Comparison of ENCODE assay signal across 1 cellular context in genomic region chr10:72308320-72308987, GRCh38.
TF ChIP-seq lines count a peak whose summit lies in the region.

No MANE protein-coding gene starts in this region.

TF ChIP-seq in HepG2, 621 proteins besides CTCF, POLR2A, EP300 and RAD21 (continued from another document and continues in another):
- TF ChIP-seq PAWR (CRISPR knock-in tag; IDR thresholded peaks at IDR 0.05; ENCODE audit: borderline replicate concordance) (no peak), SMAD1 (CRISPR knock-in tag; IDR thresholded peaks at IDR 0.05; ENCODE audit: borderline replicate concordance, low read depth) (no peak), ZNF660 (CRISPR knock-in tag; IDR thresholded peaks at IDR 0.05; ENCODE audit: borderline replicate concordance, low read depth) (no peak), HMGXB4 (CRISPR knock-in tag; IDR thresholded peaks at IDR 0.05; ENCODE audit: borderline replicate concordance in 1 of 2, low read depth in 1 of 2) (no peak), MTA1 (CRISPR knock-in tag; IDR thresholded peaks at IDR 0.05; ENCODE audit: borderline replicate concordance) (no peak), ZNF414 (CRISPR knock-in tag; IDR thresholded peaks at IDR 0.05) (no peak), BRCA1 (CRISPR knock-in tag; IDR thresholded peaks at IDR 0.05) (no peak), AGO2 (optimal IDR thresholded peaks at IDR 0.05; ENCODE audit: low read depth, low read length) (no peak), ZNF292 (CRISPR knock-in tag; IDR thresholded peaks at IDR 0.05; ENCODE audit: borderline replicate concordance, low read depth) (0 out of 2 replicates have a peak, but pooled peaks have one; percentile 42), SMC3 (IDR thresholded peaks at IDR 0.05; ENCODE audit: low read length) (no peak), CREM (IDR thresholded peaks at IDR 0.05) (no peak), CREM (CRISPR knock-in tag; IDR thresholded peaks at IDR 0.05) (no peak), NFIB (CRISPR knock-in tag; IDR thresholded peaks at IDR 0.05; ENCODE audit: borderline replicate concordance) (no peak), ATF5 (CRISPR knock-in tag; IDR thresholded peaks at IDR 0.05; ENCODE audit: low read depth) (no peak), NR2F1 (CRISPR knock-in tag; IDR thresholded peaks at IDR 0.05) (no peak), SOX6 (IDR thresholded peaks at IDR 0.05) (no peak), SOX6 (CRISPR knock-in tag; IDR thresholded peaks at IDR 0.05) (peak; percentile 28; the same call in 1 of the 2 replicates), ZUFSP (CRISPR knock-in tag; IDR thresholded peaks at IDR 0.05; ENCODE audit: borderline replicate concordance) (no peak), TFDP1 (CRISPR knock-in tag; IDR thresholded peaks at IDR 0.05; ENCODE audit: borderline replicate concordance) (peak; percentile 39; the same call in 1 of the 2 replicates), ZNF350 (CRISPR knock-in tag; IDR thresholded peaks at IDR 0.05; ENCODE audit: borderline replicate concordance, low read depth) (no peak), NRL (CRISPR knock-in tag; IDR thresholded peaks at IDR 0.05; ENCODE audit: borderline replicate concordance) (0 out of 2 replicates have a peak, but pooled peaks have one; percentile 28), PHF8 (CRISPR knock-in tag; IDR thresholded peaks at IDR 0.05) (0 out of 2 replicates have a peak, but pooled peaks have one; percentile 18), TIGD3 (CRISPR knock-in tag; IDR thresholded peaks at IDR 0.05; ENCODE audit: borderline replicate concordance) (no peak), ZSCAN20 (CRISPR knock-in tag; IDR thresholded peaks at IDR 0.05; ENCODE audit: borderline replicate concordance) (no peak), ZNF383 (CRISPR knock-in tag; IDR thresholded peaks at IDR 0.05; ENCODE audit: borderline replicate concordance) (no peak), FOXO1 (CRISPR knock-in tag; IDR thresholded peaks at IDR 0.05) (no peak; the same call in 1 of the 2 replicates), ARNTL (CRISPR knock-in tag; IDR thresholded peaks at IDR 0.05) (no peak), HNF4A (CRISPR knock-in tag; IDR thresholded peaks at IDR 0.05) (peak; percentile 30; the same call in 1 of the 2 replicates), ZNF839 (CRISPR knock-in tag; IDR thresholded peaks at IDR 0.05; ENCODE audit: borderline replicate concordance) (no peak), ZNF709 (CRISPR knock-in tag; IDR thresholded peaks at IDR 0.05) (no peak), ZFY (CRISPR knock-in tag; IDR thresholded peaks at IDR 0.05) (peak; percentile 45; the same call in 1 of the 2 replicates), MIER2 (CRISPR knock-in tag; IDR thresholded peaks at IDR 0.05) (no peak), FOSL2 (CRISPR knock-in tag; IDR thresholded peaks at IDR 0.05) (peak; percentile 86), TBX2 (CRISPR knock-in tag; IDR thresholded peaks at IDR 0.05; ENCODE audit: borderline replicate concordance) (peak; percentile 13; the same call in 1 of the 2 replicates), FOXM1 (CRISPR knock-in tag; IDR thresholded peaks at IDR 0.05) (no peak), HOXA7 (CRISPR knock-in tag; IDR thresholded peaks at IDR 0.05) (no peak), SMARCC2 (IDR thresholded peaks at IDR 0.05) (no peak), KLF11 (CRISPR knock-in tag; IDR thresholded peaks at IDR 0.05) (no peak), DDIT3 (CRISPR knock-in tag; IDR thresholded peaks at IDR 0.05) (no peak), ATF1 (CRISPR knock-in tag; IDR thresholded peaks at IDR 0.05) (no peak), MEIS2 (CRISPR knock-in tag; IDR thresholded peaks at IDR 0.05) (no peak), ZBTB7B (CRISPR knock-in tag; IDR thresholded peaks at IDR 0.05) (0 out of 2 replicates have a peak, but pooled peaks have one; percentile 16), ZFAT (CRISPR knock-in tag; conservative IDR thresholded peaks at IDR 0.05) (no peak), RFX5 (IDR thresholded peaks at IDR 0.05; ENCODE audit: low read depth, low read length) (no peak), SMARCE1 (IDR thresholded peaks at IDR 0.05; ENCODE audit: borderline replicate concordance) (no peak), RORA (CRISPR knock-in tag; IDR thresholded peaks at IDR 0.05) (no peak), GATAD1 (CRISPR knock-in tag; IDR thresholded peaks at IDR 0.05) (no peak)
- TF ChIP-seq, protein P1, sequence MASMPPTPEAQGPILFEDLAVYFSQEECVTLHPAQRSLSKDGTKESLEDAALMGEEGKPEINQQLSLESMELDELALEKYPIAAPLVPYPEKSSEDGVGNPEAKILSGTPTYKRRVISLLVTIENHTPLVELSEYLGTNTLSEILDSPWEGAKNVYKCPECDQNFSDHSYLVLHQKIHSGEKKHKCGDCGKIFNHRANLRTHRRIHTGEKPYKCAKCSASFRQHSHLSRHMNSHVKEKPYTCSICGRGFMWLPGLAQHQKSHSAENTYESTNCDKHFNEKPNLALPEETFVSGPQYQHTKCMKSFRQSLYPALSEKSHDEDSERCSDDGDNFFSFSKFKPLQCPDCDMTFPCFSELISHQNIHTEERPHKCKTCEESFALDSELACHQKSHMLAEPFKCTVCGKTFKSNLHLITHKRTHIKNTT (CRISPR knock-in tag; IDR thresholded peaks at IDR 0.05): no peak
- TF ChIP-seq, protein P2, sequence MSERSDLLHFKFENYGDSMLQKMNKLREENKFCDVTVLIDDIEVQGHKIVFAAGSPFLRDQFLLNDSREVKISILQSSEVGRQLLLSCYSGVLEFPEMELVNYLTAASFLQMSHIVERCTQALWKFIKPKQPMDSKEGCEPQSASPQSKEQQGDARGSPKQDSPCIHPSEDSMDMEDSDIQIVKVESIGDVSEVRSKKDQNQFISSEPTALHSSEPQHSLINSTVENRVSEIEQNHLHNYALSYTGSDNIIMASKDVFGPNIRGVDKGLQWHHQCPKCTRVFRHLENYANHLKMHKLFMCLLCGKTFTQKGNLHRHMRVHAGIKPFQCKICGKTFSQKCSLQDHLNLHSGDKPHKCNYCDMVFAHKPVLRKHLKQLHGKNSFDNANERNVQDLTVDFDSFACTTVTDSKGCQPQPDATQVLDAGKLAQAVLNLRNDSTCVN (CRISPR knock-in tag; IDR thresholded peaks at IDR 0.05; ENCODE audit: borderline replicate concordance): no peak
- TF ChIP-seq, protein P3, sequence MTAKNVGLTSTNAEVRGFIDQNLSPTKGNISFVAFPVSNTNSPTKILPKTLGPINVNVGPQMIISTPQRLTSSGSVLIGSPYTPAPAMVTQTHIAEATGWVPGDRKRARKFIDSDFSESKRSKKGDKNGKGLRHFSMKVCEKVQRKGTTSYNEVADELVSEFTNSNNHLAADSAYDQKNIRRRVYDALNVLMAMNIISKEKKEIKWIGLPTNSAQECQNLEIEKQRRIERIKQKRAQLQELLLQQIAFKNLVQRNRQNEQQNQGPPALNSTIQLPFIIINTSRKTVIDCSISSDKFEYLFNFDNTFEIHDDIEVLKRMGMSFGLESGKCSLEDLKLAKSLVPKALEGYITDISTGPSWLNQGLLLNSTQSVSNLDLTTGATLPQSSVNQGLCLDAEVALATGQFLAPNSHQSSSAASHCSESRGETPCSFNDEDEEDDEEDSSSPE (CRISPR knock-in tag; IDR thresholded peaks at IDR 0.05): no peak
- TF ChIP-seq, protein P4, sequence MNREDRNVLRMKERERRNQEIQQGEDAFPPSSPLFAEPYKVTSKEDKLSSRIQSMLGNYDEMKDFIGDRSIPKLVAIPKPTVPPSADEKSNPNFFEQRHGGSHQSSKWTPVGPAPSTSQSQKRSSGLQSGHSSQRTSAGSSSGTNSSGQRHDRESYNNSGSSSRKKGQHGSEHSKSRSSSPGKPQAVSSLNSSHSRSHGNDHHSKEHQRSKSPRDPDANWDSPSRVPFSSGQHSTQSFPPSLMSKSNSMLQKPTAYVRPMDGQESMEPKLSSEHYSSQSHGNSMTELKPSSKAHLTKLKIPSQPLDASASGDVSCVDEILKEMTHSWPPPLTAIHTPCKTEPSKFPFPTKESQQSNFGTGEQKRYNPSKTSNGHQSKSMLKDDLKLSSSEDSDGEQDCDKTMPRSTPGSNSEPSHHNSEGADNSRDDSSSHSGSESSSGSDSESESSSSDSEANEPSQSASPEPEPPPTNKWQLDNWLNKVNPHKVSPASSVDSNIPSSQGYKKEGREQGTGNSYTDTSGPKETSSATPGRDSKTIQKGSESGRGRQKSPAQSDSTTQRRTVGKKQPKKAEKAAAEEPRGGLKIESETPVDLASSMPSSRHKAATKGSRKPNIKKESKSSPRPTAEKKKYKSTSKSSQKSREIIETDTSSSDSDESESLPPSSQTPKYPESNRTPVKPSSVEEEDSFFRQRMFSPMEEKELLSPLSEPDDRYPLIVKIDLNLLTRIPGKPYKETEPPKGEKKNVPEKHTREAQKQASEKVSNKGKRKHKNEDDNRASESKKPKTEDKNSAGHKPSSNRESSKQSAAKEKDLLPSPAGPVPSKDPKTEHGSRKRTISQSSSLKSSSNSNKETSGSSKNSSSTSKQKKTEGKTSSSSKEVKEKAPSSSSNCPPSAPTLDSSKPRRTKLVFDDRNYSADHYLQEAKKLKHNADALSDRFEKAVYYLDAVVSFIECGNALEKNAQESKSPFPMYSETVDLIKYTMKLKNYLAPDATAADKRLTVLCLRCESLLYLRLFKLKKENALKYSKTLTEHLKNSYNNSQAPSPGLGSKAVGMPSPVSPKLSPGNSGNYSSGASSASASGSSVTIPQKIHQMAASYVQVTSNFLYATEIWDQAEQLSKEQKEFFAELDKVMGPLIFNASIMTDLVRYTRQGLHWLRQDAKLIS (CRISPR knock-in tag; IDR thresholded peaks at IDR 0.05): no peak
